Comparison of ENCODE assay signal across 2 cellular contexts in the genomic region with DNA sequence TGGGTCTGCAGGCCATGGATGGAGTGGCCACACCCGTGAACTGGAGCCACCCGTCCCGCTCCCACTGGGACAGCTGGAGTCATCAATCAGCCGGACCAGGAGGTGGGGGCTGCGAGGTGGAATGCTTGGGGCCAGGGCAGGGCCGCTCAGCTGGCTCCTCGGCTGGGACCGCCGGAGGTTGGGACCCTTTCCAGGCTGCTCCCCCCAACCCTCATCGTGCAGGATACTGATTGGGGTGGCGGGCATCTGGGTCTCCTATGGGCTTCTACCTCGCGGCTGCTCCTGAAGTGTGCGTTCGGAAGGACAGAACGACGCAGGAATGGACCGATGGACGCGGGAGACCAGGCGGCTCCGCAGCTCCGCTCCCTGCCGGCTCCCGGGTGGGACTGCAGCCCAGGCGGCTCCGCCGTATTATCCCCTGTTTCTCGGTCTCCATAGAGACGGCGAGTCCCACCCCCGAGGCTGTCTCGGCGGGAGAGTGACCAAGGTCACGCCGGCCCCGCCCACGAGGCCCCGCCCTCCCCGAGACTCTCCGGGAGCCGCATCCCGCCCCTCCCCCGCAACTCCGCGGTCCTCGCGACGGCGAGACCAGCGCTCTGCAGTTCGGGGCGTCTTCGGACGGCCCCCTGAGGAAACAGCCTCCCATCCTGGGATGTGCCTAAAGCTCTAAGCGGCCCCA.
TF ChIP-seq lines count a peak whose summit lies in the region.

A gene (minus strand): TSS at position 388 of the 679 bp plus-strand sequence. CDS start 2,387 bp downstream, outside the sequence.

TF ChIP-seq in WTC11, 78 proteins besides CTCF, POLR2A, EP300 and RAD21 (continues in another document):
- TF ChIP-seq ZNF671 (CRISPR knock-in tag; IDR thresholded peaks at IDR 0.05) (no peak), TEAD4 (CRISPR knock-in tag; IDR thresholded peaks at IDR 0.05) (no peak), ESRRA (CRISPR knock-in tag; IDR thresholded peaks at IDR 0.05; ENCODE audit: borderline replicate concordance) (no peak), ZNF219 (CRISPR knock-in tag; IDR thresholded peaks at IDR 0.05; ENCODE audit: borderline replicate concordance) (no peak)
- TF ChIP-seq, protein P1, sequence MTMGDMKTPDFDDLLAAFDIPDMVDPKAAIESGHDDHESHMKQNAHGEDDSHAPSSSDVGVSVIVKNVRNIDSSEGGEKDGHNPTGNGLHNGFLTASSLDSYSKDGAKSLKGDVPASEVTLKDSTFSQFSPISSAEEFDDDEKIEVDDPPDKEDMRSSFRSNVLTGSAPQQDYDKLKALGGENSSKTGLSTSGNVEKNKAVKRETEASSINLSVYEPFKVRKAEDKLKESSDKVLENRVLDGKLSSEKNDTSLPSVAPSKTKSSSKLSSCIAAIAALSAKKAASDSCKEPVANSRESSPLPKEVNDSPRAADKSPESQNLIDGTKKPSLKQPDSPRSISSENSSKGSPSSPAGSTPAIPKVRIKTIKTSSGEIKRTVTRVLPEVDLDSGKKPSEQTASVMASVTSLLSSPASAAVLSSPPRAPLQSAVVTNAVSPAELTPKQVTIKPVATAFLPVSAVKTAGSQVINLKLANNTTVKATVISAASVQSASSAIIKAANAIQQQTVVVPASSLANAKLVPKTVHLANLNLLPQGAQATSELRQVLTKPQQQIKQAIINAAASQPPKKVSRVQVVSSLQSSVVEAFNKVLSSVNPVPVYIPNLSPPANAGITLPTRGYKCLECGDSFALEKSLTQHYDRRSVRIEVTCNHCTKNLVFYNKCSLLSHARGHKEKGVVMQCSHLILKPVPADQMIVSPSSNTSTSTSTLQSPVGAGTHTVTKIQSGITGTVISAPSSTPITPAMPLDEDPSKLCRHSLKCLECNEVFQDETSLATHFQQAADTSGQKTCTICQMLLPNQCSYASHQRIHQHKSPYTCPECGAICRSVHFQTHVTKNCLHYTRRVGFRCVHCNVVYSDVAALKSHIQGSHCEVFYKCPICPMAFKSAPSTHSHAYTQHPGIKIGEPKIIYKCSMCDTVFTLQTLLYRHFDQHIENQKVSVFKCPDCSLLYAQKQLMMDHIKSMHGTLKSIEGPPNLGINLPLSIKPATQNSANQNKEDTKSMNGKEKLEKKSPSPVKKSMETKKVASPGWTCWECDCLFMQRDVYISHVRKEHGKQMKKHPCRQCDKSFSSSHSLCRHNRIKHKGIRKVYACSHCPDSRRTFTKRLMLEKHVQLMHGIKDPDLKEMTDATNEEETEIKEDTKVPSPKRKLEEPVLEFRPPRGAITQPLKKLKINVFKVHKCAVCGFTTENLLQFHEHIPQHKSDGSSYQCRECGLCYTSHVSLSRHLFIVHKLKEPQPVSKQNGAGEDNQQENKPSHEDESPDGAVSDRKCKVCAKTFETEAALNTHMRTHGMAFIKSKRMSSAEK (CRISPR knock-in tag; IDR thresholded peaks at IDR 0.05; ENCODE audit: borderline replicate concordance) = no peak
- TF ChIP-seq, protein P2, sequence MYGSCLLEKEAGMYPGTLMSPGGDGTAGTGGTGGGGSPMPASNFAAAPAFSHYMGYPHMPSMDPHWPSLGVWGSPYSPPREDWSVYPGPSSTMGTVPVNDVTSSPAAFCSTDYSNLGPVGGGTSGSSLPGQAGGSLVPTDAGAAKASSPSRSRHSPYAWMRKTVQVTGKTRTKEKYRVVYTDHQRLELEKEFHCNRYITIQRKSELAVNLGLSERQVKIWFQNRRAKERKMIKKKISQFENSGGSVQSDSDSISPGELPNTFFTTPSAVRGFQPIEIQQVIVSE (CRISPR knock-in tag; IDR thresholded peaks at IDR 0.05; ENCODE audit: borderline replicate concordance) = no peak
- TF ChIP-seq, protein P3, sequence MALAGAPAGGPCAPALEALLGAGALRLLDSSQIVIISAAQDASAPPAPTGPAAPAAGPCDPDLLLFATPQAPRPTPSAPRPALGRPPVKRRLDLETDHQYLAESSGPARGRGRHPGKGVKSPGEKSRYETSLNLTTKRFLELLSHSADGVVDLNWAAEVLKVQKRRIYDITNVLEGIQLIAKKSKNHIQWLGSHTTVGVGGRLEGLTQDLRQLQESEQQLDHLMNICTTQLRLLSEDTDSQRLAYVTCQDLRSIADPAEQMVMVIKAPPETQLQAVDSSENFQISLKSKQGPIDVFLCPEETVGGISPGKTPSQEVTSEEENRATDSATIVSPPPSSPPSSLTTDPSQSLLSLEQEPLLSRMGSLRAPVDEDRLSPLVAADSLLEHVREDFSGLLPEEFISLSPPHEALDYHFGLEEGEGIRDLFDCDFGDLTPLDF (CRISPR knock-in tag; IDR thresholded peaks at IDR 0.05) = no peak
- TF ChIP-seq, protein P4, sequence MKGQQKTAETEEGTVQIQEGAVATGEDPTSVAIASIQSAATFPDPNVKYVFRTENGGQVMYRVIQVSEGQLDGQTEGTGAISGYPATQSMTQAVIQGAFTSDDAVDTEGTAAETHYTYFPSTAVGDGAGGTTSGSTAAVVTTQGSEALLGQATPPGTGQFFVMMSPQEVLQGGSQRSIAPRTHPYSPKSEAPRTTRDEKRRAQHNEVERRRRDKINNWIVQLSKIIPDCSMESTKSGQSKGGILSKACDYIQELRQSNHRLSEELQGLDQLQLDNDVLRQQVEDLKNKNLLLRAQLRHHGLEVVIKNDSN (CRISPR knock-in tag; IDR thresholded peaks at IDR 0.05) = no peak
- TF ChIP-seq, protein P5, sequence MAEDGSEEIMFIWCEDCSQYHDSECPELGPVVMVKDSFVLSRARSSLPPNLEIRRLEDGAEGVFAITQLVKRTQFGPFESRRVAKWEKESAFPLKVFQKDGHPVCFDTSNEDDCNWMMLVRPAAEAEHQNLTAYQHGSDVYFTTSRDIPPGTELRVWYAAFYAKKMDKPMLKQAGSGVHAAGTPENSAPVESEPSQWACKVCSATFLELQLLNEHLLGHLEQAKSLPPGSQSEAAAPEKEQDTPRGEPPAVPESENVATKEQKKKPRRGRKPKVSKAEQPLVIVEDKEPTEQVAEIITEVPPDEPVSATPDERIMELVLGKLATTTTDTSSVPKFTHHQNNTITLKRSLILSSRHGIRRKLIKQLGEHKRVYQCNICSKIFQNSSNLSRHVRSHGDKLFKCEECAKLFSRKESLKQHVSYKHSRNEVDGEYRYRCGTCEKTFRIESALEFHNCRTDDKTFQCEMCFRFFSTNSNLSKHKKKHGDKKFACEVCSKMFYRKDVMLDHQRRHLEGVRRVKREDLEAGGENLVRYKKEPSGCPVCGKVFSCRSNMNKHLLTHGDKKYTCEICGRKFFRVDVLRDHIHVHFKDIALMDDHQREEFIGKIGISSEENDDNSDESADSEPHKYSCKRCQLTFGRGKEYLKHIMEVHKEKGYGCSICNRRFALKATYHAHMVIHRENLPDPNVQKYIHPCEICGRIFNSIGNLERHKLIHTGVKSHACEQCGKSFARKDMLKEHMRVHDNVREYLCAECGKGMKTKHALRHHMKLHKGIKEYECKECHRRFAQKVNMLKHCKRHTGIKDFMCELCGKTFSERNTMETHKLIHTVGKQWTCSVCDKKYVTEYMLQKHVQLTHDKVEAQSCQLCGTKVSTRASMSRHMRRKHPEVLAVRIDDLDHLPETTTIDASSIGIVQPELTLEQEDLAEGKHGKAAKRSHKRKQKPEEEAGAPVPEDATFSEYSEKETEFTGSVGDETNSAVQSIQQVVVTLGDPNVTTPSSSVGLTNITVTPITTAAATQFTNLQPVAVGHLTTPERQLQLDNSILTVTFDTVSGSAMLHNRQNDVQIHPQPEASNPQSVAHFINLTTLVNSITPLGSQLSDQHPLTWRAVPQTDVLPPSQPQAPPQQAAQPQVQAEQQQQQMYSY (CRISPR knock-in tag; IDR thresholded peaks at IDR 0.05) = no peak

TF ChIP-seq in H1, 55 proteins besides CTCF, POLR2A, EP300 and RAD21:
- TF ChIP-seq KDM4A (IDR thresholded peaks at IDR 0.05; ENCODE audit: low read depth, low read length, severe bottlenecking) (peak; percentile 54), KDM5A (IDR thresholded peaks at IDR 0.05; ENCODE audit: low read length) (no peak), YY1 (IDR thresholded peaks at IDR 0.05; ENCODE audit: low read depth, low read length) (0 out of 2 replicates have a peak, but pooled peaks have one; percentile 25)
